ENCODE assay signal across 18 cellular contexts in the genomic region with DNA sequence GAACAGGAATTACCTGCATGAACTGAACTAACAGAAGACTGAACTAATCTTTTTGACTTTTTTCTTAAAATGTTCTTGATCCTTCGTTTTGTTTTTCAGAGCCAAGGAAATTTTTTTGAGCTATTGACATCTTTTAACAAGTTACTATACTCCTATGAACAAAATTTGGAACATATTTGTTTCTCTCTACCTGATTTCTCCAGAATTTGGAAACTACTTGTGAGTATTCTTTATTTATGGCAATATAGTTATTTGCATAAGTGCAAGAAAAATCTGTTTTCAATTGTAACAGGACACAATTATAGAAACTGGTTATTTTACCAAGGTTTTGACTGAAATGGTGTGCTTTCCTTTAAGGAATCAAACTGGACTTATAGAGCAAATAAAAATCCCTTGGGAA.
"Had no signal": no experiment of that assay in that cellular context is flagged by ENCODE, and none has a peak within 500 bp of the region (broad histone marks: within the 10 kb centered on the region; RNA-seq: fewer than 3 reads in every experiment).

No MANE protein-coding gene starts in this region.

- ATAC-seq: foreskin keratinocyte; gastroesophageal sphincter; heart left ventricle; left cardiac atrium; left lung; left ventricle myocardium superior; lower lobe of right lung; naive thymus-derived CD4-positive, alpha-beta T cell had no signal

- H3K4me2 ChIP-seq: hepatocyte had no signal

- DNase-seq: dermis blood vessel endothelial cell; dorsolateral prefrontal cortex; effector CD4-positive, alpha-beta T cell; effector memory CD4-positive, alpha-beta T cell; foreskin keratinocyte; heart left ventricle; hypothalamus; left cardiac atrium; left lung; left ventricle myocardium superior; lower lobe of right lung; mesenchymal stem cell; midbrain; naive thymus-derived CD4-positive, alpha-beta T cell had no signal

- H3K36me3 ChIP-seq: esophagus muscularis mucosa, gastroesophageal sphincter, heart left ventricle, left lung, lower lobe of right lung had no signal

- H3K27ac ChIP-seq: coronary artery, dorsolateral prefrontal cortex, esophagus muscularis mucosa, foreskin keratinocyte, gastroesophageal sphincter, heart left ventricle, hepatocyte, left lung, lower lobe of right lung had no signal

- H3K27me3 ChIP-seq: dorsolateral prefrontal cortex, esophagus muscularis mucosa, foreskin keratinocyte, gastroesophageal sphincter, heart left ventricle, hepatocyte, left lung had no signal

- H3K4me3 ChIP-seq: coronary artery, dorsolateral prefrontal cortex, esophagus muscularis mucosa, gastroesophageal sphincter, heart left ventricle, hepatocyte, left lung, lower lobe of right lung had no signal

- H3K79me2 ChIP-seq: hepatocyte had no signal

- H3K4me1 ChIP-seq: foreskin keratinocyte had no signal
